33 cellular contexts compared by ENCODE assay signal in genomic region chr2:75862547-75862946, GRCh38.
"Had no signal": no experiment of that assay in that cellular context is flagged by ENCODE, and none has a peak within 500 bp of the region (broad histone marks: within the 10 kb centered on the region; RNA-seq: fewer than 3 reads in every experiment).

No MANE protein-coding gene starts in this region.

- H3K9me3 Mint-ChIP-seq: activated B cell treated with CpG ODN at 0.5 μM for 24 hours; activated CD8-positive, alpha-beta T cell treated with anti-CD3 and anti-CD28 coated beads for 36 hours; activated naive CD4-positive, alpha-beta T cell treated with anti-CD3 and anti-CD28 coated beads for 36 hours; activated naive CD8-positive, alpha-beta T cell treated with anti-CD3 and anti-CD28 coated beads for 36 hours; activated naive CD8-positive, alpha-beta T cell treated with anti-CD3 and anti-CD28 coated beads, Interleukin-2, amount 50 U/mL, for 24 hours; activated T-cell treated with anti-CD3 and anti-CD28 coated beads, Interleukin-2, amount 50 U/mL, for 4 hours; activated T-helper 17 cell treated with anti-CD3 and anti-CD28 coated beads, Interleukin-2, amount 50 U/mL, for 72 hours; T-helper 2 cell treated with Interferon-gamma antibody and Interleukin-4, amounts not matched to agents 5 μg/mL and 100 μg/mL, for 36 hours had no signal

- H3K4me3 ChIP-seq: adrenal gland, body of pancreas, esophagus muscularis mucosa, gastrocnemius medialis had no signal

- H3K27me3 ChIP-seq: adrenal gland, body of pancreas, esophagus muscularis mucosa, foreskin keratinocyte, gastrocnemius medialis had no signal

- H3K4me1 ChIP-seq: adrenal gland, body of pancreas, esophagus muscularis mucosa, foreskin keratinocyte had no signal

- H3K4me3 Mint-ChIP-seq: activated B cell treated with CpG ODN at 0.5 μM for 24 hours; activated CD8-positive, alpha-beta T cell treated with anti-CD3 and anti-CD28 coated beads for 36 hours; activated naive CD4-positive, alpha-beta T cell treated with anti-CD3 and anti-CD28 coated beads for 36 hours; activated naive CD4-positive, alpha-beta T cell treated with anti-CD3 and anti-CD28 coated beads, Interleukin-2, amount 50 U/mL, for 24 hours; activated naive CD8-positive, alpha-beta T cell treated with anti-CD3 and anti-CD28 coated beads for 36 hours; activated naive CD8-positive, alpha-beta T cell treated with anti-CD3 and anti-CD28 coated beads, Interleukin-2, amount 50 U/mL, for 24 hours; activated T-cell treated with anti-CD3 and anti-CD28 coated beads, Interleukin-2, amount 50 U/mL, for 4 hours; activated T-helper 17 cell treated with anti-CD3 and anti-CD28 coated beads, Interleukin-2, amount 50 U/mL, for 72 hours; effector memory CD8-positive, alpha-beta T cell; T-helper 17 cell; T-helper 2 cell treated with Interferon-gamma antibody and Interleukin-4, amounts not matched to agents 5 μg/mL and 100 μg/mL, for 36 hours had no signal

- H3K27me3 Mint-ChIP-seq: activated B cell treated with CpG ODN at 0.5 μM for 24 hours; activated CD8-positive, alpha-beta T cell treated with anti-CD3 and anti-CD28 coated beads for 36 hours; activated naive CD4-positive, alpha-beta T cell treated with anti-CD3 and anti-CD28 coated beads, Interleukin-2, amount 50 U/mL, for 24 hours; activated naive CD8-positive, alpha-beta T cell treated with anti-CD3 and anti-CD28 coated beads, Interleukin-2, amount 50 U/mL, for 24 hours; activated T-helper 17 cell treated with anti-CD3 and anti-CD28 coated beads, Interleukin-2, amount 50 U/mL, for 72 hours; effector memory CD8-positive, alpha-beta T cell had no signal

- H3K9me3 ChIP-seq: adrenal gland, body of pancreas, esophagus muscularis mucosa, gastrocnemius medialis had no signal

- H3K4me1 Mint-ChIP-seq: activated B cell treated with CpG ODN at 0.5 μM for 24 hours; activated naive CD4-positive, alpha-beta T cell treated with anti-CD3 and anti-CD28 coated beads, Interleukin-2, amount 50 U/mL, for 24 hours; activated naive CD8-positive, alpha-beta T cell treated with anti-CD3 and anti-CD28 coated beads for 36 hours; activated naive CD8-positive, alpha-beta T cell treated with anti-CD3 and anti-CD28 coated beads, Interleukin-2, amount 50 U/mL, for 24 hours; activated T-helper 17 cell treated with anti-CD3 and anti-CD28 coated beads, Interleukin-2, amount 50 U/mL, for 72 hours; T-helper 17 cell had no signal

- H3K27ac Mint-ChIP-seq: activated B cell treated with CpG ODN at 0.5 μM for 24 hours; activated CD8-positive, alpha-beta T cell treated with anti-CD3 and anti-CD28 coated beads for 36 hours; activated naive CD4-positive, alpha-beta T cell treated with anti-CD3 and anti-CD28 coated beads for 36 hours; activated naive CD4-positive, alpha-beta T cell treated with anti-CD3 and anti-CD28 coated beads, Interleukin-2, amount 50 U/mL, for 24 hours; activated naive CD8-positive, alpha-beta T cell treated with anti-CD3 and anti-CD28 coated beads for 36 hours; activated naive CD8-positive, alpha-beta T cell treated with anti-CD3 and anti-CD28 coated beads, Interleukin-2, amount 50 U/mL, for 24 hours; activated T-helper 17 cell treated with anti-CD3 and anti-CD28 coated beads, Interleukin-2, amount 50 U/mL, for 72 hours; effector memory CD8-positive, alpha-beta T cell; T-helper 17 cell; T-helper 2 cell treated with Interferon-gamma antibody and Interleukin-4, amounts not matched to agents 5 μg/mL and 100 μg/mL, for 36 hours had no signal

- H3K27ac ChIP-seq: adrenal gland, body of pancreas, esophagus muscularis mucosa, foreskin keratinocyte, gastrocnemius medialis, WERI-Rb-1 had no signal

- H3K36me3 Mint-ChIP-seq: activated naive CD4-positive, alpha-beta T cell treated with anti-CD3 and anti-CD28 coated beads, Interleukin-2, amount 50 U/mL, for 24 hours; activated naive CD8-positive, alpha-beta T cell treated with anti-CD3 and anti-CD28 coated beads for 36 hours had no signal

- DNase-seq: activated B cell treated with CpG ODN at 0.5 μM for 24 hours; activated CD4-positive, alpha-beta T cell treated with anti-CD3 and anti-CD28 coated beads for 48 hours; activated CD4-positive, alpha-beta T cell treated with anti-CD3 and anti-CD28 coated beads, Interleukin-2, amount 50 U/mL, for 1 hour; activated CD4-positive, alpha-beta T cell treated with anti-CD3 and anti-CD28 coated beads, Interleukin-2, amount 50 U/mL, for 48 hours; activated CD8-positive, alpha-beta memory T cell treated with anti-CD3 and anti-CD28 coated beads for 24 hours; activated CD8-positive, alpha-beta T cell treated with anti-CD3 and anti-CD28 coated beads for 36 hours; activated effector memory CD4-positive, alpha-beta T cell treated with anti-CD3 and anti-CD28 coated beads, Interleukin-2, amount 50 U/mL, for 16 hours; activated naive CD4-positive, alpha-beta T cell treated with anti-CD3 and anti-CD28 coated beads for 36 hours; activated naive CD8-positive, alpha-beta T cell treated with anti-CD3 and anti-CD28 coated beads for 36 hours; activated naive CD8-positive, alpha-beta T cell treated with anti-CD3 and anti-CD28 coated beads, Interleukin-2, amount 50 U/mL, for 24 hours; activated T-cell treated with anti-CD3 and anti-CD28 coated beads, Interleukin-2, amount 50 U/mL, for 4 hours; adrenal gland; amygdala; aorta; body of pancreas; caudate nucleus; cortex of kidney; dermis blood vessel endothelial cell; effector CD4-positive, alpha-beta T cell; effector memory CD8-positive, alpha-beta T cell; erythroblast; foreskin keratinocyte; gastrocnemius medialis; glutamatergic neuron; T-helper 1 cell; T-helper 17 cell; T1000; WERI-Rb-1 had no signal

- ATAC-seq: activated CD4-positive, CD25-positive, alpha-beta regulatory T cell treated with anti-CD3 and anti-CD28 coated beads, Interleukin-2, amount 50 U/mL, for 24 hours; activated CD8-positive, alpha-beta T cell treated with anti-CD3 and anti-CD28 coated beads for 36 hours; activated naive CD8-positive, alpha-beta T cell treated with anti-CD3 and anti-CD28 coated beads, Interleukin-2, amount 50 U/mL, for 24 hours; activated T-cell treated with anti-CD3 and anti-CD28 coated beads, Interleukin-2, amount 50 U/mL, for 4 hours; activated T-helper 17 cell treated with anti-CD3 and anti-CD28 coated beads, Interleukin-2, amount 50 U/mL, for 72 hours; body of pancreas; effector memory CD8-positive, alpha-beta T cell; foreskin keratinocyte; gastrocnemius medialis; T-helper 17 cell had no signal

- H3K36me3 ChIP-seq: adrenal gland, esophagus muscularis mucosa, gastrocnemius medialis, WERI-Rb-1 had no signal
